In the genomic region with DNA sequence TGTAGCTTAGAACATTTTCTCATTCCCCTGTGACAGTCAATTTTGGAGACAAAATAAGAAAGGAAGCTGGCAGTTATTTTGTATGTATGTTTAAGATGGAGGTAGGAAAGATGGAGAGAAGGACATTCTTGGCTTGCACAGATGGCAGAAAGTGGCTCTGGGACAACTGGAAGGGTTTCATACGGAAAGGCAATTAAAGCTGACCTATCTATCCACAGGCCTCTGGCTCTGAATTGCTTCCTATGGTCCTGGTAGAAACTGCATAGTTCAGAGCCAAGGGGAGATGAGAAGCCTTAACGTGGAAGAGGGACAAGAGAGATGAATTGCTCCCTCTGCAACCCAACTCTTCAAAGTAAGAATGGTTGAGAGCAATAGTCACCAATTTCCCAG, we compare ENCODE assay signal across 28 cellular contexts. TPM values are rescaled to one million over a fixed set of nuclear protein-coding genes. Genes with fewer than 3 reads are reported as not detected.
A peak's percentile ranks its signal among the peaks of the same experiment; 100 is the strongest.
DNase-seq lines count a peak whose midpoint lies in the region; ATAC-seq, FAIRE-seq and TF ChIP-seq lines count a peak whose summit lies in the region.
"Had no signal": no experiment of that assay in that cellular context is flagged by ENCODE, and none has a peak within 500 bp of the region (broad histone marks: within the 10 kb centered on the region; RNA-seq: fewer than 3 reads in every experiment).

No MANE protein-coding gene starts in this region.

- ATAC-seq in T-helper 17 cell = no peak
- ATAC-seq in memory B cell (ENCODE audit: low read depth) = no peak
- no peak for ATAC-seq in upper lobe of left lung (ENCODE audit: low FRiP score in 2 of 2)
- ATAC-seq in activated CD8-positive, alpha-beta memory T cell treated with anti-CD3 and anti-CD28 coated beads, Interleukin-2, amount 10 ng/mL, durations not matched to agents 7 days and 5 days = no peak
- ATAC-seq: Right ventricle myocardium inferior, SK-N-SH treated with all-trans-retinoic acid at 6 μM for 48 hours had no signal

- TF ChIP-seq POLR2A in upper lobe of left lung (IDR thresholded peaks at IDR 0.05) = no peak
- no peak for TF ChIP-seq POLR2A in H54 (IDR thresholded peaks at IDR 0.05; ENCODE audit: low read depth, low read length)

- TF ChIP-seq CTCF in upper lobe of left lung (IDR thresholded peaks at IDR 0.05) = no peak

- H3K4me1 Mint-ChIP-seq in T-helper 17 cell (peaks cover 6% of the 10 kb centered on the region), memory B cell (no peaks in the 10 kb centered on the region)
- H3K4me1 Mint-ChIP-seq in activated CD8-positive, alpha-beta memory T cell treated with anti-CD3 and anti-CD28 coated beads, Interleukin-2, amount 10 ng/mL, durations not matched to agents 7 days and 5 days = peaks cover 13% of the 10 kb centered on the region

- peak overlapping the region in 3 of 4 donors; percentile 12 to 39 (median 38) for H3K4me3 ChIP-seq in upper lobe of left lung
- H3K4me3 ChIP-seq: PC-9, SJCRH30 had no signal

- no peak for TF ChIP-seq EP300 in upper lobe of left lung (IDR thresholded peaks at IDR 0.05)

- H3K27me3 ChIP-seq in upper lobe of left lung = no peaks in the 10 kb centered on the region
- H3K27me3 ChIP-seq: SJCRH30 had no signal

- peaks cover 0 to 31% (median 16%) of the 10 kb centered on the region in 4 donors for H3K4me1 ChIP-seq in upper lobe of left lung
- H3K4me1 ChIP-seq: SJCRH30 had no signal

- H3K27ac ChIP-seq in upper lobe of left lung = peak overlapping the region; percentile 34 to 59 (median 48)
- H3K27ac ChIP-seq: C4-2B, HL-60, KMS-11, PC-9, SJCRH30 had no signal

- peaks cover 12 to 99% (median 63%) of the 10 kb centered on the region in 4 donors for H3K36me3 ChIP-seq in upper lobe of left lung

- H3K27ac Mint-ChIP-seq in T-helper 17 cell (peak overlapping the region; percentile 59), memory B cell (peak overlapping the region; percentile 22)
- no peak overlapping the region for H3K27ac Mint-ChIP-seq in activated CD8-positive, alpha-beta memory T cell treated with anti-CD3 and anti-CD28 coated beads, Interleukin-2, amount 10 ng/mL, durations not matched to agents 7 days and 5 days
- H3K27ac Mint-ChIP-seq: HFFc6 had no signal

- WGBS in upper lobe of left lung, 2 donors = 57 to 62% methylated on average over 2 of the region's 2 CpGs

- no peaks in the 10 kb centered on the region for H3K27me3 Mint-ChIP-seq in T-helper 17 cell
- H3K27me3 Mint-ChIP-seq in memory B cell = no peaks in the 10 kb centered on the region
- no peaks in the 10 kb centered on the region for H3K27me3 Mint-ChIP-seq in activated CD8-positive, alpha-beta memory T cell treated with anti-CD3 and anti-CD28 coated beads, Interleukin-2, amount 10 ng/mL, durations not matched to agents 7 days and 5 days
- H3K27me3 Mint-ChIP-seq: IgD-negative memory B cell had no signal

- no peak for FAIRE-seq in H54 (lab: Jason Lieb, UNC)

- H3K9me3 Mint-ChIP-seq in memory B cell = no peaks in the 10 kb centered on the region
- H3K9me3 Mint-ChIP-seq in activated CD8-positive, alpha-beta memory T cell treated with anti-CD3 and anti-CD28 coated beads, Interleukin-2, amount 10 ng/mL, durations not matched to agents 7 days and 5 days (ENCODE audit: low read depth) = no peaks in the 10 kb centered on the region
- H3K9me3 Mint-ChIP-seq: HFFc6, IgD-negative memory B cell had no signal

- DNase-seq in T-helper 17 cell = no peak
- DNase-seq in cerebellum (ENCODE audit: low spot score) = peak; percentile 87
- no peak for DNase-seq in memory B cell (ENCODE audit: low spot score in 2 of 2)
- DNase-seq in upper lobe of left lung = no peak
- no peak for DNase-seq in H54 (ENCODE audit: insufficient read length, low spot score)
- no peak for DNase-seq in activated CD8-positive, alpha-beta memory T cell treated with anti-CD3 and anti-CD28 coated beads, Interleukin-2, amount 10 ng/mL, durations not matched to agents 7 days and 5 days
- DNase-seq in germinal center (ENCODE audit: low spot score) = no peak
- DNase-seq: Calu3, DND-41, H7, HFFc6, MM.1S, NCI-H1417, NCI-H1694, NCI-H2029 treated with DMSO at 0.1 percent for 48 hours, NCI-H446 treated with DMSO at 0.1 percent for 48 hours, NCI-H526, NCI-H82, PC-9, SJCRH30 had no signal

- CTCF ChIA-PET in activated CD8-positive, alpha-beta memory T cell treated with anti-CD3 and anti-CD28 coated beads, Interleukin-2, amount 10 ng/mL, durations not matched to agents 7 days and 5 days (lab: Charles Lee) = interaction anchor here (1.8 kb wide), 1 partner anchor 9 kb away, joined by 4 read pairs; no protein-coding TSS in a partner anchor

- H3K9me3 ChIP-seq in T-helper 17 cell (ENCODE audit: control insufficient read depth, low read length, poor library complexity, severe bottlenecking) = no peaks in the 10 kb centered on the region
- H3K9me3 ChIP-seq in upper lobe of left lung = no peaks in the 10 kb centered on the region
- H3K9me3 ChIP-seq: SJCRH30 had no signal

- H3K4me3 Mint-ChIP-seq in T-helper 17 cell = no peak overlapping the region
- no peak overlapping the region for H3K4me3 Mint-ChIP-seq in memory B cell
- no peak overlapping the region for H3K4me3 Mint-ChIP-seq in activated CD8-positive, alpha-beta memory T cell treated with anti-CD3 and anti-CD28 coated beads, Interleukin-2, amount 10 ng/mL, durations not matched to agents 7 days and 5 days
- H3K4me3 Mint-ChIP-seq: HFFc6, IgD-negative memory B cell had no signal

- H3K36me3 Mint-ChIP-seq in T-helper 17 cell (ENCODE audit: low read depth) = peaks cover 9% of the 10 kb centered on the region
- peaks cover 24% of the 10 kb centered on the region for H3K36me3 Mint-ChIP-seq in memory B cell
- peaks cover 12% of the 10 kb centered on the region for H3K36me3 Mint-ChIP-seq in activated CD8-positive, alpha-beta memory T cell treated with anti-CD3 and anti-CD28 coated beads, Interleukin-2, amount 10 ng/mL, durations not matched to agents 7 days and 5 days

RNA-seq across cellular contexts. Expression of gene NPFF, which starts 8.0 kb away (rescaled TPM):
- total RNA-seq in T-helper 17 cell (not detected), cerebellum (not detected), upper lobe of left lung (1 to 10 TPM in 1 of 6 donors, not detected in 5; 6.2 TPM)
- total RNA-seq in activated CD8-positive, alpha-beta memory T cell treated with anti-CD3 and anti-CD28 coated beads, Interleukin-2, amount 10 ng/mL, durations not matched to agents 7 days and 5 days = not detected
- total RNA-seq: A673, Calu3, H7, HFFc6, PC-9, Right ventricle myocardium inferior, RPMI7951 had no signal

RNA-seq across cellular contexts. Expression of gene TARBP2, which starts 14.2 kb away (rescaled TPM):
- total RNA-seq in T-helper 17 cell = 10 to 100 TPM; 28.4 to 29.3 TPM
- 26.4 TPM for total RNA-seq in cerebellum
- total RNA-seq in upper lobe of left lung = 10 to 100 TPM; 25.4 to 74.4 (median 36.8) TPM
- 10 to 100 TPM; 29.7 to 38.7 TPM for total RNA-seq in activated CD8-positive, alpha-beta memory T cell treated with anti-CD3 and anti-CD28 coated beads, Interleukin-2, amount 10 ng/mL, durations not matched to agents 7 days and 5 days

RNA-seq across cellular contexts. Expression of gene MAP3K12, which starts 16.0 kb away (rescaled TPM):
- total RNA-seq in T-helper 17 cell (10 to 100 TPM; 25.5 to 28.6 TPM), cerebellum (32.9 TPM), upper lobe of left lung (10 to 100 TPM in 5 of 6 donors, 1 to 10 TPM in 1; 9.6 to 87.0 (median 17.4) TPM)
- 10 to 100 TPM; 19.1 to 19.3 TPM for total RNA-seq in activated CD8-positive, alpha-beta memory T cell treated with anti-CD3 and anti-CD28 coated beads, Interleukin-2, amount 10 ng/mL, durations not matched to agents 7 days and 5 days
